ENCODE assay signal across 24 cellular contexts in genomic region chr3:4637265-4637664, GRCh38.
"Had no signal": no experiment of that assay in that cellular context is flagged by ENCODE, and none has a peak within 500 bp of the region (broad histone marks: within the 10 kb centered on the region; RNA-seq: fewer than 3 reads in every experiment).

No MANE protein-coding gene starts in this region.

- H3K4me3 ChIP-seq: coronary artery, dorsolateral prefrontal cortex, esophagus muscularis mucosa, gastroesophageal sphincter, heart left ventricle, hepatocyte, lung had no signal

- H3K27ac Mint-ChIP-seq: immature natural killer cell; memory B cell; naive thymus-derived CD4-positive, alpha-beta T cell had no signal

- H3K27me3 ChIP-seq: dorsolateral prefrontal cortex, esophagus muscularis mucosa, gastroesophageal sphincter, heart left ventricle, hepatocyte had no signal

- ATAC-seq: foreskin keratinocyte; gastroesophageal sphincter; heart left ventricle; left colon; left lobe of liver; left ventricle myocardium superior; naive thymus-derived CD4-positive, alpha-beta T cell had no signal

- H3K9me3 ChIP-seq: esophagus muscularis mucosa, gastroesophageal sphincter, heart left ventricle had no signal

- H3K27ac ChIP-seq: coronary artery, dorsolateral prefrontal cortex, esophagus muscularis mucosa, foreskin keratinocyte, gastroesophageal sphincter, heart left ventricle, hepatocyte had no signal

- H3K4me1 ChIP-seq: foreskin keratinocyte had no signal

- H3K27me3 Mint-ChIP-seq: memory B cell; naive thymus-derived CD4-positive, alpha-beta T cell had no signal

- H3K9me3 Mint-ChIP-seq: immature natural killer cell; memory B cell; naive thymus-derived CD4-positive, alpha-beta T cell had no signal

- H3K4me3 Mint-ChIP-seq: immature natural killer cell; memory B cell; naive thymus-derived CD4-positive, alpha-beta T cell had no signal

- DNase-seq: dermis blood vessel endothelial cell; dorsolateral prefrontal cortex; effector CD4-positive, alpha-beta T cell; effector memory CD4-positive, alpha-beta T cell; foreskin keratinocyte; heart left ventricle; hypothalamus; immature natural killer cell; islet precursor cell; kidney; kidney glomerular epithelial cell; left colon; left ventricle myocardium superior; mammary epithelial cell; mesendoderm; midbrain; naive thymus-derived CD4-positive, alpha-beta T cell had no signal
